In the genomic region with DNA sequence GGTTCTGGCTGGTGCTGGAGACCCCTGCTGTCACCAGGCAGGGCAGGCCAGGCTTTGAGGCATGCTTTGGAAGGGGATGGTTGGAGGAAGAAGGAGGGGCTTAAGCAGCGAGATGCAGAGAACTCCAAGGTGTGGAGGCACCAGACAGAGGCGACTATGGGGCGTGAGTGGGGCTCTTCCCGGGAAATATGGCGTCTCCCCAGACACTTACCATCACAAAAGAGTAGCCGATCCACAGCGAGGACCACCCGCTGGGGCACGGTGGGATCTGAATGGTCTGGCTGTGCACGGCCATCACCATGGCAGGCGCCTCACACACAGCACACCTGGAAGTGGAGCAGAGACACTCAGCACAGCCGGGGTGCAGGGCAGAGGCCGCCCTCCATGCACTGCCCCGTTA, we compare ENCODE assay signal across 17 cellular contexts.
"Had no signal": no experiment of that assay in that cellular context is flagged by ENCODE, and none has a peak within 500 bp of the region (broad histone marks: within the 10 kb centered on the region; RNA-seq: fewer than 3 reads in every experiment).

No MANE protein-coding gene starts in this region.

- H3K9me3 Mint-ChIP-seq: activated T-helper 2 cell treated with anti-CD3 and anti-CD28 coated beads, Interferon-gamma antibody, Interleukin-2, Interleukin-4, amounts not matched to agents 10 μg/mL and 5 μg/mL and 100 μg/mL, durations not matched to agents 14 hours and 24 hours and 36 hours had no signal

- H3K4me3 Mint-ChIP-seq: activated naive CD4-positive, alpha-beta T cell treated with anti-CD3 and anti-CD28 coated beads for 36 hours; stimulated activated naive CD8-positive, alpha-beta T cell treated with anti-CD3 and anti-CD28 coated beads, Interleukin-15, amount 100 ng/mL, for 72 hours; T-helper 1 cell treated with Interleukin-12 subunit alpha and Interleukin-12 subunit beta and Interleukin-4 antibody, amounts not matched to agents 30 μg/mL and 1 μg/mL, for 36 hours had no signal

- H3K36me3 Mint-ChIP-seq: naive B cell had no signal

- H3K4me3 ChIP-seq: body of pancreas, mucosa of descending colon, suprapubic skin, upper lobe of left lung had no signal

- H3K4me1 ChIP-seq: suprapubic skin had no signal

- H3K27ac ChIP-seq: body of pancreas, suprapubic skin, upper lobe of left lung had no signal

- H3K27me3 ChIP-seq: body of pancreas, suprapubic skin, upper lobe of left lung had no signal

- H3K9me3 ChIP-seq: body of pancreas, mucosa of descending colon, suprapubic skin, upper lobe of left lung had no signal

- H3K27me3 Mint-ChIP-seq: naive B cell had no signal

- H3K27ac Mint-ChIP-seq: activated T-helper 2 cell treated with anti-CD3 and anti-CD28 coated beads, Interferon-gamma antibody, Interleukin-2, Interleukin-4, amounts not matched to agents 10 μg/mL and 5 μg/mL and 100 μg/mL, durations not matched to agents 14 hours and 24 hours and 36 hours; naive B cell; T-helper 1 cell treated with Interleukin-12 subunit alpha and Interleukin-12 subunit beta and Interleukin-4 antibody, amounts not matched to agents 30 μg/mL and 1 μg/mL, for 36 hours had no signal

- H3K4me1 Mint-ChIP-seq: naive B cell; stimulated activated naive CD8-positive, alpha-beta T cell treated with anti-CD3 and anti-CD28 coated beads, Interleukin-15, amount 100 ng/mL, for 72 hours had no signal

- DNase-seq: activated CD4-positive, alpha-beta T cell treated with anti-CD3 and anti-CD28 coated beads, Interleukin-2, amount 50 U/mL, for 4 hours; activated CD4-positive, CD25-positive, alpha-beta regulatory T cell treated with anti-CD3 and anti-CD28 coated beads, Interleukin-2, amount 50 U/mL, for 72 hours; activated naive CD4-positive, alpha-beta T cell treated with anti-CD3 and anti-CD28 coated beads for 36 hours; body of pancreas; head of caudate nucleus; left cardiac atrium; mesenchymal stem cell; mucosa of descending colon; naive B cell; posterior cingulate gyrus; retina; stimulated activated CD4-positive, alpha-beta T cell treated with anti-CD3 and anti-CD28 coated beads, Interleukin-2, amount 100 ng/mL, for 48 hours; stimulated activated naive CD8-positive, alpha-beta T cell treated with anti-CD3 and anti-CD28 coated beads, Interleukin-15, amount 100 ng/mL, for 72 hours had no signal

- ATAC-seq: body of pancreas; mucosa of descending colon; stimulated activated naive CD8-positive, alpha-beta T cell treated with anti-CD3 and anti-CD28 coated beads, Interleukin-15, amount 100 ng/mL, for 72 hours had no signal
